In genomic region chr10:44994752-44995530, GRCh38 we compare ENCODE assay signal across 10 cellular contexts. TPM values are rescaled to one million over a fixed set of nuclear protein-coding genes. Genes with fewer than 3 reads are reported as not detected.
DNase-seq lines count a peak whose midpoint lies in the region; ATAC-seq, FAIRE-seq and TF ChIP-seq lines count a peak whose summit lies in the region.
"Had no signal": no experiment of that assay in that cellular context is flagged by ENCODE, and none has a peak within 500 bp of the region (broad histone marks: within the 10 kb centered on the region; RNA-seq: fewer than 3 reads in every experiment).

No MANE protein-coding gene starts in this region.

- no peak for ATAC-seq in heart left ventricle
- no peak for ATAC-seq in aorta (ENCODE audit: low FRiP score)

- intact Hi-C loops in heart left ventricle (cut with DNase I) = loop anchor here in 2 of 10 donors (5.0 to 10.0 kb wide), 3 partner anchors 63 to 1320 kb away; no protein-coding TSS in a partner anchor
- intact Hi-C loops in cardiac septum (cut with DNase I) = loop anchor here (5.0 kb wide), 2 partner anchors 63 to 1858 kb away; partner anchors contain the start of gene CSGALNACT2
- intact Hi-C loops in left ventricle myocardium inferior (cut with micrococcal nuclease) = no loop called here
- intact Hi-C loops in aorta (cut with DNase I) = no loop called here

- H3K4me1 ChIP-seq in heart left ventricle = peaks cover 16 to 98% (median 88%) of the 10 kb centered on the region in 12 donors
- peaks cover 100% of the 10 kb centered on the region for H3K4me1 ChIP-seq in left ventricle myocardium inferior
- H3K4me1 ChIP-seq in trophoblast cell (ENCODE audit: control insufficient read depth in 1 of 2, insufficient read depth in 2 of 2, low read length in 2 of 2) = peaks cover 23 to 27% of the 10 kb centered on the region in 2 experiments
- H3K4me1 ChIP-seq in aorta (ENCODE audit: control insufficient read depth in 1 of 2, insufficient read depth in 2 of 2, low read length in 2 of 2) = peaks cover 8 to 15% of the 10 kb centered on the region in 2 donors

- no peak for TF ChIP-seq CTCF in heart left ventricle (IDR thresholded peaks at IDR 0.05)
- TF ChIP-seq CTCF in left ventricle myocardium inferior (IDR thresholded peaks at IDR 0.05; ENCODE audit: borderline replicate concordance) = no peak

- H2BK120ac ChIP-seq in trophoblast cell (ENCODE audit: insufficient read depth, low read length, poor library complexity) = peak overlapping the region; percentile 92

- H3K79me1 ChIP-seq in trophoblast cell (ENCODE audit: low read length) = peaks cover 42% of the 10 kb centered on the region

- H3K4ac ChIP-seq in trophoblast cell (ENCODE audit: low read depth, low read length) = peak overlapping the region; percentile 49

- peak overlapping the region; percentile 64 for H4K8ac ChIP-seq in trophoblast cell (ENCODE audit: low read depth, low read length)

- peak overlapping the region; percentile 77 for H3K14ac ChIP-seq in trophoblast cell (ENCODE audit: low read length)

- WGBS in heart left ventricle, 4 donors = 61 to 73% (median 67%) methylated on average over 9 of the region's 9 CpGs
- WGBS in trophoblast cell (ENCODE audit: extremely low coverage, insufficient coverage, insufficient read length) = no CpG with 5 or more reads among the region's 9 CpGs
- WGBS in aorta, 2 donors = 67 to 75% methylated on average over 9 of the region's 9 CpGs

- peak overlapping the region; percentile 87 for H3K18ac ChIP-seq in trophoblast cell (ENCODE audit: low read length)

- H3K27me3 ChIP-seq in heart left ventricle (no peaks in the 10 kb centered on the region), left ventricle myocardium inferior (ENCODE audit: low read depth) (no peaks in the 10 kb centered on the region), trophoblast cell (ENCODE audit: insufficient read depth, low read length) (no peaks in the 10 kb centered on the region), aorta (ENCODE audit: control insufficient read depth in 1 of 2, insufficient read depth in 2 of 2, low read length in 1 of 2) (no peaks in the 10 kb centered on the region)

- H3K4me3 ChIP-seq in heart left ventricle (no peak overlapping the region), left ventricle myocardium inferior (no peak overlapping the region), trophoblast cell (ENCODE audit: low read depth, low read length) (no peak overlapping the region), aorta (ENCODE audit: low read length in 2 of 2) (no peak overlapping the region)

- H3K79me2 ChIP-seq in trophoblast cell (ENCODE audit: control insufficient read depth, insufficient read depth, low read length, poor library complexity) = peaks cover 4% of the 10 kb centered on the region

- peak overlapping the region; percentile 76 for H2BK12ac ChIP-seq in trophoblast cell (ENCODE audit: low read length)

- H4K12ac ChIP-seq in trophoblast cell (ENCODE audit: low read depth, low read length) = peak overlapping the region; percentile 14

- no peak for TF ChIP-seq POLR2A in heart left ventricle (IDR thresholded peaks at IDR 0.05)

- H2AK5ac ChIP-seq in trophoblast cell (ENCODE audit: low read length) = peak overlapping the region; percentile 95

- no peak overlapping the region for H3K4me2 ChIP-seq in trophoblast cell (ENCODE audit: low read length)

- DNase-seq in heart left ventricle (peak in 2 of 5 donors; percentile 8 to 34), cardiac septum (ENCODE audit: low spot score) (no peak), left ventricle myocardium inferior (no peak), trophoblast cell (peak in 1 of 2 donors; percentile 14), aorta (peak; percentile 38 to 46), NAMALWA (ENCODE audit: low spot score) (no peak), RCC 7860 (ENCODE audit: low spot score) (no peak)
- DNase-seq in stimulated activated CD4-positive, alpha-beta T cell treated with anti-CD3 and anti-CD28 coated beads, Interleukin-2, amount 100 ng/mL, for 24 hours = no peak
- DNase-seq: activated T-cell treated with anti-CD3 and anti-CD28 coated beads, Interleukin-2, amount 50 U/mL, for 1 hour; NK-92 treated with Interleukin-12 subunit alpha and Interleukin-12 subunit beta, amount 100 ng/mL, for 24 hours had no signal

- H3K9ac ChIP-seq in trophoblast cell (ENCODE audit: low read length) = no peak overlapping the region

- FAIRE-seq in RCC 7860 (lab: Jason Lieb, UNC) = no peak

- H3K27ac ChIP-seq in heart left ventricle (peak overlapping the region; percentile 80 to 98 (median 95)), left ventricle myocardium inferior (replicated peaks) (peak overlapping the region; percentile 97), trophoblast cell (ENCODE audit: low read depth, low read length) (peak overlapping the region; percentile 70), aorta (ENCODE audit: low read depth in 1 of 2, low read length in 2 of 2) (peak overlapping the region in 1 of 2 donors; percentile 66)

- H3K36me3 ChIP-seq in heart left ventricle (peaks cover 0 to 50% (median 33%) of the 10 kb centered on the region in 9 donors), left ventricle myocardium inferior (peaks cover 38% of the 10 kb centered on the region), trophoblast cell (ENCODE audit: control insufficient read depth in 1 of 2, insufficient read depth in 2 of 2, low read length in 2 of 2) (peaks cover 2 to 12% of the 10 kb centered on the region in 2 experiments), aorta (ENCODE audit: control insufficient read depth in 1 of 2, insufficient read depth in 2 of 2, low read length in 1 of 2) (no peaks in the 10 kb centered on the region)

- peak overlapping the region; percentile 86 for H2BK5ac ChIP-seq in trophoblast cell (ENCODE audit: low read depth, low read length, poor library complexity)

- H3K9me3 ChIP-seq in heart left ventricle (no peaks in the 10 kb centered on the region), left ventricle myocardium inferior (replicated peaks) (no peaks in the 10 kb centered on the region), trophoblast cell (ENCODE audit: insufficient read depth, low read depth, low read length) (no peaks in the 10 kb centered on the region), aorta (ENCODE audit: control insufficient read depth, low read length) (no peaks in the 10 kb centered on the region)

- H2AFZ ChIP-seq in trophoblast cell (ENCODE audit: insufficient read depth, low read length, poor library complexity) = peak overlapping the region; percentile 68

- peak overlapping the region; percentile 94 for H4K91ac ChIP-seq in trophoblast cell (ENCODE audit: low read depth, low read length)

- H3K23ac ChIP-seq in trophoblast cell (ENCODE audit: low read length) = no peak overlapping the region

RNA-seq across cellular contexts. Expression of gene ZNF22, which starts 5.8 kb away (rescaled TPM):
- total RNA-seq in heart left ventricle = 10 to 100 TPM; 12.7 to 16.8 (median 14.6) TPM
- 10 to 100 TPM; 12.6 to 17.5 TPM for polyA plus RNA-seq in heart left ventricle
- total RNA-seq in cardiac septum = 14.9 TPM
- 14.2 TPM for total RNA-seq in left ventricle myocardium inferior
- 31.5 and 32.1 TPM in 2 replicates for polyA plus RNA-seq in trophoblast cell (2013)
- total RNA-seq in aorta = 10 to 100 TPM; 19.6 to 20.9 TPM
- polyA plus RNA-seq in aorta = 10 to 100 TPM; 12.4 to 20.3 TPM

RNA-seq across cellular contexts. Expression of gene DEPP1, which starts 16.3 kb away (rescaled TPM):
- 10 to 100 TPM; 11.0 to 76.5 (median 22.7) TPM for total RNA-seq in heart left ventricle
- 10 to 100 TPM; 19.1 to 37.9 TPM for polyA plus RNA-seq in heart left ventricle
- total RNA-seq in cardiac septum = 45.5 TPM
- 27.5 TPM for total RNA-seq in left ventricle myocardium inferior
- 120 and 128 TPM in 2 replicates for polyA plus RNA-seq in trophoblast cell (2013)
- total RNA-seq in aorta = 100 to 1,000 TPM in 1 of 2 donors, 10 to 100 TPM in 1; 84.2 to 254 TPM
- 100 to 1,000 TPM in 1 of 2 donors, 10 to 100 TPM in 1; 55.2 to 492 TPM for polyA plus RNA-seq in aorta

RNA-seq across cellular contexts. Expression of gene RASSF4, which starts 35.3 kb away (rescaled TPM):
- 100 to 1,000 TPM in 4 of 9 donors, 10 to 100 TPM in 5; 64.4 to 125 (median 89.5) TPM for total RNA-seq in heart left ventricle
- 10 to 100 TPM; 48.3 to 66.2 TPM for polyA plus RNA-seq in heart left ventricle
- total RNA-seq in cardiac septum = 47.5 TPM
- 103 TPM for total RNA-seq in left ventricle myocardium inferior
- 9.7 and 11.1 TPM in 2 replicates for polyA plus RNA-seq in trophoblast cell (2013)
- total RNA-seq in aorta = 10 to 100 TPM; 26.7 to 82.1 TPM
- 10 to 100 TPM; 13.5 to 32.0 TPM for polyA plus RNA-seq in aorta

Comparison
In these comparisons a context has a peak if more than half of its experiments do, and no peak if none do; other contexts are left out.
1. DNase-seq: peak in aorta (2 of 2); none in cardiac septum (single experiment), left ventricle myocardium inferior (single experiment), NAMALWA (single experiment), RCC 7860 (single experiment) and stimulated activated CD4-positive, alpha-beta T cell treated with anti-CD3 and anti-CD28 coated beads, Interleukin-2, amount 100 ng/mL, for 24 hours (0 of 2).